Comparison of ENCODE assay signal across 18 cellular contexts in the genomic region with DNA sequence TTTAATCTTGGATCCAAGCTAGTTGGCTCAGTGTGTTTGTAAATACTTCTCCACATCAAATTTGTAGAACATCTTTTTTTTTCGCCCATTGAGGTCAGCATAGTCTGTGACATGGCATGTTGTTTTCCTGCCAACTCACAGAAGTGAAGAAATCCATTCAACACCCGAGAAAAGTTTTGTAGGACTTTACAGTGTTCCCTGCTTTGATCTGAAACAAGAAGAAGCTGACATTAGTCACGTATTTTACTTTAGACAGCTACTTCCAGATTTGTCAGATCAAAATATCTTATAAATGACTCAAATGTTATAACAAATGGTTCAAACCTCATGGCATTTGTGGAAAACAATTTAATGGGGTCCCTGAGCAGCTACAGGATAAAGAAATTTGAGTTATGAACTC.
DNase-seq lines count a peak whose midpoint lies in the region; ATAC-seq and TF ChIP-seq lines count a peak whose summit lies in the region.
"Had no signal": no experiment of that assay in that cellular context is flagged by ENCODE, and none has a peak within 500 bp of the region (broad histone marks: within the 10 kb centered on the region; RNA-seq: fewer than 3 reads in every experiment).

No MANE protein-coding gene starts in this region.

- H3K4me3 ChIP-seq in adipocyte (ENCODE audit: low read length) (no peak overlapping the region), skeletal muscle cell (ENCODE audit: low read depth, low read length) (no peak overlapping the region), mucosa of descending colon (no peak overlapping the region)
- H3K4me3 ChIP-seq: thoracic aorta had no signal

- no peak overlapping the region for H3K4me3 Mint-ChIP-seq in activated CD4-positive, alpha-beta memory T cell treated with anti-CD3 and anti-CD28 coated beads, Interleukin-2, amount 10 ng/mL, durations not matched to agents 7 days and 5 days
- H3K4me3 Mint-ChIP-seq: activated naive CD8-positive, alpha-beta T cell; activated T-cell treated with anti-CD3 and anti-CD28 coated beads, Interleukin-2, amount 50 U/mL, for 72 hours; B cell; T-cell had no signal

- H3K36me3 ChIP-seq in adipocyte (ENCODE audit: control insufficient read depth, insufficient read depth, low read length, severe bottlenecking), result no peaks in the 10 kb centered on the region
- no peaks in the 10 kb centered on the region for H3K36me3 ChIP-seq in mucosa of descending colon (ENCODE audit: low read depth)
- H3K36me3 ChIP-seq: thoracic aorta had no signal

- no peaks in the 10 kb centered on the region for H3K9me3 Mint-ChIP-seq in activated CD4-positive, alpha-beta memory T cell treated with anti-CD3 and anti-CD28 coated beads, Interleukin-2, amount 10 ng/mL, durations not matched to agents 7 days and 5 days
- H3K9me3 Mint-ChIP-seq: activated T-cell treated with anti-CD3 and anti-CD28 coated beads, Interleukin-2, amount 50 U/mL, for 72 hours had no signal

- peaks cover 3% of the 10 kb centered on the region for H3K27me3 ChIP-seq in adipocyte (replicated peaks; ENCODE audit: control insufficient read depth, insufficient read depth, low read length)

- no peaks in the 10 kb centered on the region for H3K27me3 Mint-ChIP-seq in activated CD4-positive, alpha-beta memory T cell treated with anti-CD3 and anti-CD28 coated beads, Interleukin-2, amount 10 ng/mL, durations not matched to agents 7 days and 5 days
- H3K27me3 Mint-ChIP-seq: B cell had no signal

- H3K9ac ChIP-seq in adipocyte (ENCODE audit: low read length), result no peak overlapping the region

- no peak for TF ChIP-seq CTCF in mucosa of descending colon (IDR thresholded peaks at IDR 0.05)

- intact Hi-C loops in mucosa of descending colon (cut with DNase I, micrococcal nuclease), result no loop called here

- CTCF ChIA-PET in activated CD4-positive, alpha-beta memory T cell treated with anti-CD3 and anti-CD28 coated beads, Interleukin-2, amount 10 ng/mL, durations not matched to agents 7 days and 5 days (lab: Charles Lee), result no interaction called here

- H3K4me1 Mint-ChIP-seq in activated CD4-positive, alpha-beta memory T cell treated with anti-CD3 and anti-CD28 coated beads, Interleukin-2, amount 10 ng/mL, durations not matched to agents 7 days and 5 days, result no peaks in the 10 kb centered on the region
- H3K4me1 Mint-ChIP-seq: B cell, T-cell had no signal

- peak; percentile 50 for DNase-seq in GM04504 (ENCODE audit: low read depth)
- peak; percentile 8 for DNase-seq in adipocyte (ENCODE audit: low read depth)
- peak; percentile 9 for DNase-seq in fibroblast of gingiva (ENCODE audit: low read depth)
- peak; percentile 88 for DNase-seq in skeletal muscle cell (ENCODE audit: low read depth)
- DNase-seq in mucosa of descending colon, result no peak
- DNase-seq in activated CD4-positive, alpha-beta memory T cell treated with anti-CD3 and anti-CD28 coated beads, Interleukin-2, amount 10 ng/mL, durations not matched to agents 7 days and 5 days, result no peak
- DNase-seq: activated T-cell treated with anti-CD3 and anti-CD28 coated beads, Interleukin-2, amount 50 U/mL, for 72 hours; cerebellar nuclear complex; left ventricle myocardium superior; MM.1S; NCI-H1694 treated with DMSO at 0.1 percent for 48 hours; T-cell had no signal

- H3K9me3 ChIP-seq in adipocyte (ENCODE audit: control insufficient read depth, low read length) (no peaks in the 10 kb centered on the region), mucosa of descending colon (no peaks in the 10 kb centered on the region)
- H3K9me3 ChIP-seq: thoracic aorta had no signal

- ATAC-seq in GM21515 (IDR thresholded peaks at IDR 0.05; ENCODE audit: unreplicated experiment), result no peak
- ATAC-seq in mucosa of descending colon, result no peak
- ATAC-seq in GM21526 (IDR thresholded peaks at IDR 0.05; ENCODE audit: low FRiP score, unreplicated experiment), result no peak
- ATAC-seq: activated T-cell treated with anti-CD3 and anti-CD28 coated beads, Interleukin-2, amount 50 U/mL, for 72 hours; left ventricle myocardium superior; Right ventricle myocardium inferior; T-cell had no signal

- POLR2A ChIA-PET in activated CD4-positive, alpha-beta memory T cell treated with anti-CD3 and anti-CD28 coated beads, Interleukin-2, amount 10 ng/mL, durations not matched to agents 7 days and 5 days (lab: Charles Lee), result no interaction called here

- H3K4me1 ChIP-seq in adipocyte (ENCODE audit: control insufficient read depth, insufficient read depth, low read length) (peaks cover 20% of the 10 kb centered on the region), mucosa of descending colon (ENCODE audit: low read depth) (peaks cover 3% of the 10 kb centered on the region)

- no peaks in the 10 kb centered on the region for H3K36me3 Mint-ChIP-seq in activated CD4-positive, alpha-beta memory T cell treated with anti-CD3 and anti-CD28 coated beads, Interleukin-2, amount 10 ng/mL, durations not matched to agents 7 days and 5 days (ENCODE audit: low read depth)
- H3K36me3 Mint-ChIP-seq: activated naive CD8-positive, alpha-beta T cell; T-cell had no signal

- H3K27ac Mint-ChIP-seq in activated CD4-positive, alpha-beta memory T cell treated with anti-CD3 and anti-CD28 coated beads, Interleukin-2, amount 10 ng/mL, durations not matched to agents 7 days and 5 days, result no peak overlapping the region
- H3K27ac Mint-ChIP-seq: activated naive CD8-positive, alpha-beta T cell; activated T-cell treated with anti-CD3 and anti-CD28 coated beads, Interleukin-2, amount 50 U/mL, for 72 hours; B cell; T-cell had no signal

Comparison
In these comparisons a context has a peak if more than half of its experiments do, and no peak if none do; other contexts are left out.
1. DNase-seq: peak in GM04504 (single experiment), adipocyte (single experiment), fibroblast of gingiva (single experiment) and skeletal muscle cell (single experiment); none in mucosa of descending colon (0 of 3) and activated CD4-positive, alpha-beta memory T cell treated with anti-CD3 and anti-CD28 coated beads, Interleukin-2, amount 10 ng/mL, durations not matched to agents 7 days and 5 days (single experiment).